In the genomic region with DNA sequence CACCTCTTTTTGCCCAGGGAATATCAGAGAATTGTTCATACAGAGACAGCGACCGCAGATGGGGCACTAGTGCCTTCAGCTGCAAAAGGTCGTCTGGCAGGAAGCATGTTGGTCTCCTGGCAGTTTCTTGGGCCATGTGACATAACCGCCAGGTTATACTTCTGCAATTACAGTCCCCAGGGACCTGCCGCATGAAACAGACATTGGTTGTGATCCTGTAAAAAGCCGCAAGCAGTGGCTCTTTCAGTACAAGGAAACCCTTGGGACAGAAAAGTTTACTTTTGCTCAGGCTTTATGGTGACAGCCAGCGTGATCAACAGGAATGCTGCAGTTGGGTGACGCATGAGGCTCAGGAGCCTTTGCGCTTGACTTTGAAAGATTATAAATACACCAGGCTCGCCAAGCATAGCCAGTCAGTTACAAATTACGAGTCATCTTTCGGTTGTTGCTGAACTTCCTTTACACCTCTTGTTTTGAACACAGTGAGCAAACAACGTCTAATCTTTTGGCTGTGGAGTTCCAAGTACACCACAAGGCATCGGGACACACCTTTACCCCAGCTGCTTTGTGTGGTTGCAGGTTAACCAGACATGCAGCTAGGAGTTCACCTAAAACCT, we compare ENCODE assay signal across 8 cellular contexts. TPM values are rescaled to one million over a fixed set of nuclear protein-coding genes. Genes with fewer than 3 reads are reported as not detected.
DNase-seq lines count a peak whose midpoint lies in the region; ATAC-seq and TF ChIP-seq lines count a peak whose summit lies in the region.

No MANE protein-coding gene starts in this region.

- H3K79me2 ChIP-seq in DOHH2 (ENCODE audit: control insufficient read depth, low read length), result peaks cover 72% of the 10 kb centered on the region

- in situ Hi-C loops in astrocyte of the spinal cord (cut with HindIII; ENCODE audit: low sequenced_read_pairs), result no loop called here

- H3K27me3 ChIP-seq in DOHH2 (ENCODE audit: control insufficient read depth, low read length) (no peaks in the 10 kb centered on the region), prostate gland (replicated peaks; ENCODE audit: insufficient read depth) (no peaks in the 10 kb centered on the region)

- peaks cover 53% of the 10 kb centered on the region for H3F3A ChIP-seq in DOHH2 (ENCODE audit: control insufficient read depth, insufficient read depth)

- TF ChIP-seq CTCF in DOHH2 (IDR thresholded peaks at IDR 0.05; ENCODE audit: low read depth, low read length, poor library complexity, severe bottlenecking), result no peak
- no peak for TF ChIP-seq CTCF in astrocyte of the spinal cord (IDR thresholded peaks at IDR 0.05; ENCODE audit: low read depth, low read length)
- TF ChIP-seq CTCF in prostate gland (IDR thresholded peaks at IDR 0.05), result no peak

- intact Hi-C loops in prostate gland (cut with DNase I), result no loop called here
- intact Hi-C loops in cardiac septum (cut with DNase I), result no loop called here

- H3K27ac ChIP-seq in DOHH2 (ENCODE audit: low read depth, low read length) (peak overlapping the region; percentile 97), prostate gland (peak overlapping the region; percentile 16 to 39)

- peak overlapping the region; percentile 98 for H3K4me2 ChIP-seq in DOHH2 (ENCODE audit: low read length)

- peaks cover 94% of the 10 kb centered on the region for H3K4me1 ChIP-seq in DOHH2 (ENCODE audit: control insufficient read depth, low read length)
- H3K4me1 ChIP-seq in prostate gland (replicated peaks), result no peaks in the 10 kb centered on the region

- H3K9me3 ChIP-seq in DOHH2 (ENCODE audit: control insufficient read depth, insufficient read depth, low read length) (no peaks in the 10 kb centered on the region), prostate gland (no peaks in the 10 kb centered on the region)

- peak; percentile 63 for DNase-seq in T follicular helper cell (ENCODE audit: low read depth)
- DNase-seq in astrocyte of the spinal cord (ENCODE audit: low read depth, low spot score), result peak; percentile 36
- DNase-seq in prostate gland (ENCODE audit: low spot score), result peak; percentile 54
- DNase-seq in NCI-H2029 (lab: John Stamatoyannopoulos, UW), result no peak
- DNase-seq in cardiac septum (ENCODE audit: low spot score), result no peak

- H3K4me3 ChIP-seq in DOHH2 (ENCODE audit: low read length), result peak overlapping the region; percentile 83
- no peak overlapping the region for H3K4me3 ChIP-seq in astrocyte of the spinal cord (ENCODE audit: low read depth, low read length)
- H3K4me3 ChIP-seq in prostate gland, result no peak overlapping the region

- peak; percentile 55 for ATAC-seq in GM21367 (IDR thresholded peaks at IDR 0.05; ENCODE audit: unreplicated experiment)
- peak; percentile 45 for ATAC-seq in HG03575 (IDR thresholded peaks at IDR 0.05; ENCODE audit: extremely low read depth, insufficient number of reproducible peaks, low FRiP score, unreplicated experiment)

- no peak for TF ChIP-seq POLR2A in prostate gland (IDR thresholded peaks at IDR 0.05)

- H3K36me3 ChIP-seq in DOHH2 (ENCODE audit: control insufficient read depth, low read length) (peaks cover 81% of the 10 kb centered on the region), prostate gland (no peaks in the 10 kb centered on the region)

- 40% methylated on average over 14 of the region's 14 CpGs for WGBS in prostate gland

- no peaks in the 10 kb centered on the region for H3K9me2 ChIP-seq in DOHH2 (replicated peaks; ENCODE audit: control insufficient read depth, low read length)

- H4K20me1 ChIP-seq in DOHH2 (ENCODE audit: control insufficient read depth, insufficient read depth, low read depth, low read length), result no peaks in the 10 kb centered on the region

RNA-seq across cellular contexts. Expression of a gene that starts 50.5 kb away (rescaled TPM):
- total RNA-seq in prostate gland, result 1 to 10 TPM in 1 of 2 donors, under 1 TPM in 1; 0.18 to 5.2 TPM
- not detected for total RNA-seq in cardiac septum

Comparison
In these comparisons a context has a peak if more than half of its experiments do, and no peak if none do; other contexts are left out.
1. DNase-seq: peak in T follicular helper cell (single experiment), astrocyte of the spinal cord (single experiment) and prostate gland (single experiment); none in NCI-H2029 (single experiment) and cardiac septum (single experiment).